In the genomic region with DNA sequence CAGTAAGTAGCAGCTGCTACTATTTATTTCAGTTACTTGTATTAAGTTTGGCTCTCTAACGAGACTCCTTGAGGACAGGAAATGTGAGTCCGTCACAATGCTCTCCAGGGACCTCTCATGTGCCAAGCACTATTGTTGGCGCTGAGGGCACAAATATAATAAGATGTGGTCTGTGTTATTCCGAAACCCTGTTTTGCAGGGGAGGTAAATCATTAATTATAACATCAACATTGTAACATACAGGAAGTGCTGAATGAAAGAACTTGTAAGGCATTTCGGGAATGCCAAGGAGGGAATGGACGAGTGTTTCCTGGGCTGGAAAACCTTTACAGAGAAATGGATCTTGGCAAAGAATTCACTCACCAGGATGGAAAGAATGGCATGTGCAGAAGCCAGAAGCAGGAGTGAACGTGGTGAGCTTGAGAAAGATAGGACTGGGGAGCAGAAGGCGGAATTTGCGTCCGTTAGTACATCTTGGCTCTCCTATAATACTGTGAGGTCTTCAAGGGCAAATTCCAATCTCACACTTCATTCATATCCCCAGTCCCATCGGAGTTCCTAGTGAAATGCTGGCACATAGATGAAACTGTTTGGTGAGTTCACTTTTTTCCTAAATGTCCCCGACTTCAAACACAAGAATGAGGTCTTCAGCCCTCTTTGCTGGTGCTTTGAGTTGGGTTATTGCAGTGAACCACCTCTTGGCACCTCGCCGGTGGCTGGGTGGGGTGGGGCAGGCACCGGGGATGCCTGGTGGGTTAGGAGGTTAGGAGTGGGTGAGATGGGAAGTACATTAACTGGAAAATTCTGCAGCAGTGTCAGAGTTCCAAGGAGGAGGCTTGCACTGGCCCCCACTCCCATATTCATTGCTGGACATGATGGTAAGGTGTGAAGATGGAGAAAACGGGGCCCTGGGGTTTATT, we compare ENCODE assay signal across 12 cellular contexts. TPM values are rescaled to one million over a fixed set of nuclear protein-coding genes. Genes with fewer than 3 reads are reported as not detected.
DNase-seq lines count a peak whose midpoint lies in the region; ATAC-seq lines count a peak whose summit lies in the region.
"Had no signal": no experiment of that assay in that cellular context is flagged by ENCODE, and none has a peak within 500 bp of the region (broad histone marks: within the 10 kb centered on the region; RNA-seq: fewer than 3 reads in every experiment).

No MANE protein-coding gene starts in this region.

- H3K27me3 ChIP-seq in skeletal muscle tissue (ENCODE audit: control insufficient read depth in 3 of 3, insufficient read depth in 3 of 3, low read length in 3 of 3), result no peaks in the 10 kb centered on the region

- DNase-seq in left ventricle myocardium superior, result no peak
- no peak for DNase-seq in germinal center (ENCODE audit: low spot score)
- DNase-seq in NCI-H345 treated with DMSO at 0.1 percent for 48 hours (lab: John Stamatoyannopoulos, UW; ENCODE audit: unreplicated experiment), result no peak
- no peak for DNase-seq in SHP77 treated with DMSO at 0.1 percent for 48 hours (lab: John Stamatoyannopoulos, UW)
- DNase-seq: activated CD4-positive, alpha-beta T cell treated with anti-CD3 and anti-CD28 coated beads, Interleukin-2, amount 10 ng/mL, durations not matched to agents 7 days and 5 days; cerebellar nuclear complex; stimulated activated CD4-positive, alpha-beta T cell treated with anti-CD3 and anti-CD28 coated beads, Interleukin-2, amount 100 ng/mL, for 48 hours had no signal

- H3K27ac Mint-ChIP-seq in activated T-helper 17 cell treated with anti-CD3 and anti-CD28 coated beads, Interleukin-2, amount 50 U/mL, for 72 hours, result peak overlapping the region; percentile 44
- H3K27ac Mint-ChIP-seq: activated CD4-positive, alpha-beta T cell treated with anti-CD3 and anti-CD28 coated beads, Interleukin-2, amount 10 ng/mL, durations not matched to agents 7 days and 5 days had no signal

- no peaks in the 10 kb centered on the region for H3K27me3 Mint-ChIP-seq in activated T-helper 17 cell treated with anti-CD3 and anti-CD28 coated beads, Interleukin-2, amount 50 U/mL, for 72 hours
- H3K27me3 Mint-ChIP-seq: activated CD4-positive, alpha-beta T cell treated with anti-CD3 and anti-CD28 coated beads, Interleukin-2, amount 10 ng/mL, durations not matched to agents 7 days and 5 days had no signal

- H3K4me1 ChIP-seq in skeletal muscle tissue (ENCODE audit: control insufficient read depth in 3 of 3, insufficient read depth in 3 of 3, low read length in 3 of 3), result peaks cover 26 to 30% (median 29%) of the 10 kb centered on the region in 3 donors

- peaks cover 56% of the 10 kb centered on the region for H3K36me3 Mint-ChIP-seq in activated T-helper 17 cell treated with anti-CD3 and anti-CD28 coated beads, Interleukin-2, amount 50 U/mL, for 72 hours (ENCODE audit: low read depth)

- H3K36me3 ChIP-seq in skeletal muscle tissue (ENCODE audit: control insufficient read depth in 3 of 3, insufficient read depth in 3 of 3, low read length in 3 of 3), result peaks cover 3 to 24% (median 16%) of the 10 kb centered on the region in 3 donors

- no peak overlapping the region for H3K4me3 Mint-ChIP-seq in activated T-helper 17 cell treated with anti-CD3 and anti-CD28 coated beads, Interleukin-2, amount 50 U/mL, for 72 hours
- H3K4me3 Mint-ChIP-seq: activated CD4-positive, alpha-beta T cell treated with anti-CD3 and anti-CD28 coated beads, Interleukin-2, amount 10 ng/mL, durations not matched to agents 7 days and 5 days had no signal

- H3K9me3 ChIP-seq in skeletal muscle tissue (ENCODE audit: control insufficient read depth in 3 of 3, low read length in 3 of 3), result no peaks in the 10 kb centered on the region

- H3K9me3 Mint-ChIP-seq in activated T-helper 17 cell treated with anti-CD3 and anti-CD28 coated beads, Interleukin-2, amount 50 U/mL, for 72 hours, result no peaks in the 10 kb centered on the region
- H3K9me3 Mint-ChIP-seq: activated CD4-positive, alpha-beta T cell treated with anti-CD3 and anti-CD28 coated beads, Interleukin-2, amount 10 ng/mL, durations not matched to agents 7 days and 5 days had no signal

- H3K27ac ChIP-seq in skeletal muscle tissue (ENCODE audit: low read depth, low read length), result no peak overlapping the region

- intact Hi-C loops in left ventricle myocardium superior (cut with micrococcal nuclease), result no loop called here

- ATAC-seq in GM18861 (IDR thresholded peaks at IDR 0.05; ENCODE audit: unreplicated experiment) (peak; percentile 68), left ventricle myocardium superior (peak; percentile 27)
- ATAC-seq in activated T-helper 17 cell treated with anti-CD3 and anti-CD28 coated beads, Interleukin-2, amount 50 U/mL, for 72 hours (replicated peaks), result no peak

- peaks cover 4% of the 10 kb centered on the region for H3K4me1 Mint-ChIP-seq in activated T-helper 17 cell treated with anti-CD3 and anti-CD28 coated beads, Interleukin-2, amount 50 U/mL, for 72 hours
- H3K4me1 Mint-ChIP-seq: activated CD4-positive, alpha-beta T cell treated with anti-CD3 and anti-CD28 coated beads, Interleukin-2, amount 10 ng/mL, durations not matched to agents 7 days and 5 days had no signal

- peak overlapping the region in 2 of 3 donors; percentile 10 to 55 for H3K4me3 ChIP-seq in skeletal muscle tissue (ENCODE audit: low read length in 3 of 3)

- no peak overlapping the region for H3K9ac ChIP-seq in skeletal muscle tissue (ENCODE audit: low read depth in 1 of 3, low read length in 3 of 3)

RNA-seq across cellular contexts. Expression of gene TAC4, which starts 11.5 kb away (rescaled TPM):
- total RNA-seq in activated T-helper 17 cell treated with anti-CD3 and anti-CD28 coated beads, Interleukin-2, amount 50 U/mL, for 72 hours, result not detected
- total RNA-seq in left ventricle myocardium superior (not detected), skeletal muscle tissue (2.1 TPM)
- total RNA-seq: activated CD4-positive, alpha-beta T cell treated with anti-CD3 and anti-CD28 coated beads, Interleukin-2, amount 10 ng/mL, durations not matched to agents 7 days and 5 days; lung microvascular endothelial cell; MCF 10A had no signal

RNA-seq across cellular contexts. Expression of gene KAT7, which starts 47.9 kb away (rescaled TPM):
- total RNA-seq in activated T-helper 17 cell treated with anti-CD3 and anti-CD28 coated beads, Interleukin-2, amount 50 U/mL, for 72 hours, result 10 to 100 TPM; 66.4 to 86.4 TPM
- total RNA-seq in left ventricle myocardium superior, result 52.8 TPM
- 23.5 TPM for total RNA-seq in skeletal muscle tissue
